1 cellular context compared by ENCODE assay signal in the genomic region with DNA sequence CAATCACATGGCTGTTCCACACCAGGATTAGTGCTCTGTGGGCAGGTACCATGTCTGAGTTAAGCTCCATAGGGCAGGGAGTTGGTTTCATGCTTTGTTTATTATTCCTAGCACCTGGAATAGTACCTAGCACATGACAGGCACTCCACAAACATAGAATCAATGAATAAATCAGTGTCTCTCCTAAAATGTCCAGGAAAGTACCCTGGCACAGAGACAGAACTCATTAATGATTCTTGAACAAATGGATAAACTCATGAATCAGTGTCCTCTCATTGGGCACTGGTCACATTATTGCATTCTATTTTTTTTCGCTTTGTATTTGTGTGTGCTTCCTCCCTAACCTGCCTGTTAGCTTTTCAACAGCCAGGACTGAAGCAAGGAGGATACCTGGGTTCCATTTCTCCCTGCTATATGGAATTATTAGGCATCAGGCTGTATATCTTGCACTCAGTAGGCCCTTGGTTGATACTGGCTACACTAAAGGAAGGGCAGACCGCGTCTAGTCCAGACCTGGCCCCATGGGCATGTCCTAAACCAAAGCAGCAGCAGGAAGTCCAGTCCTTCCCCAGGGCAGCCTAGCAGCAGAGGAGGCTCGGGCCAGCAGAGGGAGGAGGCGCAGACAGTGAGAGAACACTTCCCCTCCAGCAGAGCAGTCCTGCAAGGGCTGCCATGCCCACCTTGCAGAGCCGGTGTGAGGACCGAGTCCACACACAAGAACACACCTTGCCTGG.
TF ChIP-seq lines count a peak whose summit lies in the region.

No MANE protein-coding gene starts in this region.

TF ChIP-seq in endothelial cell of umbilical vein, 7 proteins besides CTCF, POLR2A, EP300 and RAD21:
- TF ChIP-seq GATA2 (IDR thresholded peaks at IDR 0.05; ENCODE audit: insufficient read depth, insufficient read length, low read depth, low read length) (no peak), POLR2AphosphoS5 (IDR thresholded peaks at IDR 0.05; ENCODE audit: insufficient read depth, low read depth, low read length) (no peak), JUN (IDR thresholded peaks at IDR 0.05; ENCODE audit: borderline replicate concordance, insufficient read depth, insufficient read length, low read depth) (no peak), MYC (IDR thresholded peaks at IDR 0.05; ENCODE audit: low read depth, low read length) (no peak), FOS (IDR thresholded peaks at IDR 0.05; ENCODE audit: borderline replicate concordance, insufficient read depth, low read length) (no peak), EZH2 (IDR thresholded peaks at IDR 0.05; ENCODE audit: borderline replicate concordance, low read depth, low read length, severe bottlenecking) (no peak)
- TF ChIP-seq, protein P1, sequence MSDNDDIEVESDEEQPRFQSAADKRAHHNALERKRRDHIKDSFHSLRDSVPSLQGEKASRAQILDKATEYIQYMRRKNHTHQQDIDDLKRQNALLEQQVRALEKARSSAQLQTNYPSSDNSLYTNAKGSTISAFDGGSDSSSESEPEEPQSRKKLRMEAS (IDR thresholded peaks at IDR 0.05; ENCODE audit: insufficient read depth, insufficient read length): no peak
TF ChIP-seq in endothelial cell of umbilical vein: peak in this region for 0.
